14 cellular contexts compared by ENCODE assay signal in the genomic region with DNA sequence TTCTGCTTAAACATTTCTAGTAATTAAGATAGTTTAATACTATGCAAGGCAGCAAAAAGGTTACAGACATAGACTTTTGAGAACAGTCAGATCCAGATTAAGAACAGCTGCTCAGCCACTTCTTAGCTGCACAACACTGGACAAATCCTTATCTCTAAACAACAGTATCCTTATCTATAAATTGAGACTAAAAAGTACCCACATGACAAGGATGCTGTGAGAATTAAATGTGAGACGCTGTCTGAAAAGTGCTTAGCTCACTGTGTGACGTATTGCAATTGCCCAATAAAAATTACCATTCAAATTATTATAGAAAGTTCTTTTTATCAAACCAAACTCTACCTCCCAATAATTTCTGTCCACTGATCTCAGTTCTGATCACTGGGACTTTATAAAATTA.
"Had no signal": no experiment of that assay in that cellular context is flagged by ENCODE, and none has a peak within 500 bp of the region (broad histone marks: within the 10 kb centered on the region; RNA-seq: fewer than 3 reads in every experiment).

No MANE protein-coding gene starts in this region.

- DNase-seq: activated CD4-positive, alpha-beta T cell treated with anti-CD3 and anti-CD28 coated beads, Interleukin-2, amount 50 U/mL, for 1 hour; activated CD4-positive, CD25-positive, alpha-beta regulatory T cell; activated gamma-delta T cell; activated T-cell treated with anti-CD3 and anti-CD28 coated beads, Interleukin-2, amount 50 U/mL, for 1 hour; anterior cingulate cortex; esophagus squamous epithelium; gastrocnemius medialis; mesendoderm; pancreas; stimulated activated CD4-positive, alpha-beta T cell treated with anti-CD3 and anti-CD28 coated beads, Interleukin-4, amount 100 ng/mL, for 24 hours; stimulated activated naive CD8-positive, alpha-beta T cell treated with anti-CD3 and anti-CD28 coated beads, Interleukin-15, amount 100 ng/mL, for 72 hours had no signal

- H3K9me3 Mint-ChIP-seq: neural progenitor cell had no signal

- H3K27me3 Mint-ChIP-seq: activated naive CD8-positive, alpha-beta T cell; stimulated activated naive CD8-positive, alpha-beta T cell treated with anti-CD3 and anti-CD28 coated beads, Interleukin-15, amount 100 ng/mL, for 72 hours had no signal

- H3K4me3 ChIP-seq: breast epithelium, esophagus squamous epithelium, gastrocnemius medialis, neural progenitor cell, pancreas had no signal

- H3K27ac Mint-ChIP-seq: activated naive CD8-positive, alpha-beta T cell; neural progenitor cell; stimulated activated naive CD8-positive, alpha-beta T cell treated with anti-CD3 and anti-CD28 coated beads, Interleukin-15, amount 100 ng/mL, for 72 hours had no signal

- H3K4me3 Mint-ChIP-seq: activated naive CD8-positive, alpha-beta T cell; neural progenitor cell; stimulated activated naive CD8-positive, alpha-beta T cell treated with anti-CD3 and anti-CD28 coated beads, Interleukin-15, amount 100 ng/mL, for 72 hours had no signal

- H3K27ac ChIP-seq: breast epithelium, esophagus squamous epithelium, gastrocnemius medialis, neural progenitor cell, pancreas had no signal
